17 cellular contexts compared by ENCODE assay signal in the genomic region with DNA sequence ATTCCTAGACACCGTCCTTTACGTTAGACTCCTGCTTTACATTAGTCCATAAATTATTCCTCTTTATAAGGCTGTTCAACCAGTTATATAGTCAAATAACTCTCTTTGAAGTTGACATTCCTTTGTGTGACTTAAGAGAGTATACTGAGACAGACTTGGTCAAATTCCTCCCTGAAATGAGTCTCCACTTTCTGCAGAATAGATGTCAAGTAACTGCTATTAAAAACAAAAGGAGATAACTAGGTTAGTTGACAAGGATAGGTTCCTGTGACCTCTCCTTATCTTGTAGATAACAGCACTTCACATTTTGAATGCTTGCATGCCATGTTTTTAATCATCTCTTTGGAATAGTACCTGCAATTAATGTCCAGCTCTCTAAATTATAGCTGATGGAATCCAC. TPM values are rescaled to one million over a fixed set of nuclear protein-coding genes. Genes with fewer than 3 reads are reported as not detected.
DNase-seq lines count a peak whose midpoint lies in the region; ATAC-seq and TF ChIP-seq lines count a peak whose summit lies in the region.
"Had no signal": no experiment of that assay in that cellular context is flagged by ENCODE, and none has a peak within 500 bp of the region (broad histone marks: within the 10 kb centered on the region; RNA-seq: fewer than 3 reads in every experiment).

No MANE protein-coding gene starts in this region.

- peak overlapping the region in 1 of 3 experiments; percentile 20 for H3K4me3 Mint-ChIP-seq in nephron
- H3K4me3 Mint-ChIP-seq in activated CD4-positive, alpha-beta T cell treated with anti-CD3 and anti-CD28 coated beads, Interleukin-2, amount 10 ng/mL, durations not matched to agents 7 days and 5 days, result no peak overlapping the region
- H3K4me3 Mint-ChIP-seq: CD14-positive monocyte had no signal

- peak overlapping the region; percentile 97 for H3K27ac ChIP-seq in left ventricle myocardium inferior (replicated peaks)
- H3K27ac ChIP-seq in VCaP, result peak overlapping the region; percentile 100
- H3K27ac ChIP-seq in osteoblast (ENCODE audit: low read depth, low read length), result no peak overlapping the region

- no peaks in the 10 kb centered on the region for H3K9me3 Mint-ChIP-seq in nephron
- H3K9me3 Mint-ChIP-seq in activated CD4-positive, alpha-beta T cell treated with anti-CD3 and anti-CD28 coated beads, Interleukin-2, amount 10 ng/mL, durations not matched to agents 7 days and 5 days, result no peaks in the 10 kb centered on the region
- H3K9me3 Mint-ChIP-seq: CD14-positive monocyte had no signal

- H4K20me1 ChIP-seq in osteoblast (ENCODE audit: insufficient read depth, low read length), result no peaks in the 10 kb centered on the region

- H3K4me1 Mint-ChIP-seq in nephron, result peaks cover 29% of the 10 kb centered on the region
- peaks cover 4% of the 10 kb centered on the region for H3K4me1 Mint-ChIP-seq in activated CD4-positive, alpha-beta T cell treated with anti-CD3 and anti-CD28 coated beads, Interleukin-2, amount 10 ng/mL, durations not matched to agents 7 days and 5 days

- no peak for DNase-seq in left ventricle myocardium inferior
- no peak for DNase-seq in left cardiac atrium
- DNase-seq in activated CD4-positive, alpha-beta T cell treated with anti-CD3 and anti-CD28 coated beads, Interleukin-2, amount 10 ng/mL, durations not matched to agents 7 days and 5 days, result no peak
- DNase-seq in osteoblast (ENCODE audit: insufficient read length, low spot score, missing footprints), result no peak
- DNase-seq in NCI-H187 (lab: John Stamatoyannopoulos, UW), result no peak
- DNase-seq: DMS153, IMR-90, NCI-H1436, NCI-H2029 treated with DMSO at 0.1 percent for 48 hours, NCI-H2171 treated with DMSO at 0.1 percent for 48 hours, NCI-H446 treated with DMSO at 0.1 percent for 48 hours, OCI-M1, RPMI8226 had no signal

- peaks cover 13% of the 10 kb centered on the region for H3K36me3 Mint-ChIP-seq in nephron (ENCODE audit: low read depth)
- no peaks in the 10 kb centered on the region for H3K36me3 Mint-ChIP-seq in activated CD4-positive, alpha-beta T cell treated with anti-CD3 and anti-CD28 coated beads, Interleukin-2, amount 10 ng/mL, durations not matched to agents 7 days and 5 days (ENCODE audit: low read depth)
- H3K36me3 Mint-ChIP-seq: CD14-positive monocyte had no signal

- TF ChIP-seq CTCF in left ventricle myocardium inferior (IDR thresholded peaks at IDR 0.05; ENCODE audit: borderline replicate concordance) (no peak), VCaP (conservative IDR thresholded peaks at IDR 0.05) (no peak), nephron (IDR thresholded peaks at IDR 0.05; ENCODE audit: unreplicated experiment in 3 of 3) (no peak), osteoblast (IDR thresholded peaks at IDR 0.05; ENCODE audit: extremely low read depth, low read depth, low read length) (no peak)

- no peak for ATAC-seq in left cardiac atrium

- H3K4me1 ChIP-seq in left ventricle myocardium inferior (peaks cover 80% of the 10 kb centered on the region), osteoblast (ENCODE audit: insufficient read depth, low read length) (no peaks in the 10 kb centered on the region)

- H3K36me3 ChIP-seq in left ventricle myocardium inferior (no peaks in the 10 kb centered on the region), osteoblast (ENCODE audit: insufficient read depth, low read length) (no peaks in the 10 kb centered on the region)

- no peak overlapping the region for H2AFZ ChIP-seq in osteoblast (ENCODE audit: low read length)

- CTCF ChIA-PET in activated CD4-positive, alpha-beta T cell treated with anti-CD3 and anti-CD28 coated beads, Interleukin-2, amount 10 ng/mL, durations not matched to agents 7 days and 5 days (lab: Charles Lee), result no interaction called here

- POLR2A ChIA-PET in activated CD4-positive, alpha-beta T cell treated with anti-CD3 and anti-CD28 coated beads, Interleukin-2, amount 10 ng/mL, durations not matched to agents 7 days and 5 days (lab: Charles Lee), result no interaction called here

- H3K4me2 ChIP-seq in osteoblast (ENCODE audit: insufficient read depth, low read length), result no peak overlapping the region

- H3K27me3 Mint-ChIP-seq in nephron (ENCODE audit: low read depth), result peaks cover 4% of the 10 kb centered on the region
- H3K27me3 Mint-ChIP-seq in activated CD4-positive, alpha-beta T cell treated with anti-CD3 and anti-CD28 coated beads, Interleukin-2, amount 10 ng/mL, durations not matched to agents 7 days and 5 days, result peaks cover 46% of the 10 kb centered on the region

- peak overlapping the region in 2 of 3 experiments; percentile 4 to 13 for H3K27ac Mint-ChIP-seq in nephron
- H3K27ac Mint-ChIP-seq in activated CD4-positive, alpha-beta T cell treated with anti-CD3 and anti-CD28 coated beads, Interleukin-2, amount 10 ng/mL, durations not matched to agents 7 days and 5 days, result no peak overlapping the region
- H3K27ac Mint-ChIP-seq: CD14-positive monocyte had no signal

- no peaks in the 10 kb centered on the region for H3K79me2 ChIP-seq in osteoblast (ENCODE audit: insufficient read depth, low read length)

- H3K9me3 ChIP-seq in left ventricle myocardium inferior (replicated peaks) (no peaks in the 10 kb centered on the region), osteoblast (ENCODE audit: low read depth, low read length) (no peaks in the 10 kb centered on the region)

- peaks cover 3% of the 10 kb centered on the region for H3K27me3 ChIP-seq in left ventricle myocardium inferior (ENCODE audit: low read depth)
- H3K27me3 ChIP-seq in osteoblast (ENCODE audit: insufficient read depth, low read length), result peaks cover 5% of the 10 kb centered on the region

- intact Hi-C loops in left ventricle myocardium inferior (cut with micrococcal nuclease) (no loop called here), left cardiac atrium (cut with DNase I) (no loop called here)

- H3K4me3 ChIP-seq in left ventricle myocardium inferior (peak overlapping the region; percentile 85), osteoblast (ENCODE audit: insufficient read depth, low read length) (no peak overlapping the region)

RNA-seq across cellular contexts. Expression of gene GUCY1A1, which starts 5.7 kb away (rescaled TPM):
- total RNA-seq in left ventricle myocardium inferior (43.0 TPM), left cardiac atrium (10 to 100 TPM; 34.2 to 53.5 TPM), osteoblast (0.29 TPM in 1 of 2 replicates, not detected in the other)
- total RNA-seq in activated CD4-positive, alpha-beta T cell treated with anti-CD3 and anti-CD28 coated beads, Interleukin-2, amount 10 ng/mL, durations not matched to agents 7 days and 5 days, result not detected
- total RNA-seq: LHCN-M2 had no signal

Comparison
In these comparisons a context has a peak if more than half of its experiments do, and no peak if none do; other contexts are left out.
1. RNA of gene GUCY1A1, which starts 5.7 kb away (total RNA-seq): 34.2 to 53.5 TPM in left cardiac atrium and 43.0 TPM in left ventricle myocardium inferior (single experiment); not detected in activated CD4-positive, alpha-beta T cell treated with anti-CD3 and anti-CD28 coated beads, Interleukin-2, amount 10 ng/mL, durations not matched to agents 7 days and 5 days and 0.29 TPM in osteoblast; every median in the first group is over 10 times any median in the second.